Comparison of ENCODE assay signal across 8 cellular contexts in the genomic region with DNA sequence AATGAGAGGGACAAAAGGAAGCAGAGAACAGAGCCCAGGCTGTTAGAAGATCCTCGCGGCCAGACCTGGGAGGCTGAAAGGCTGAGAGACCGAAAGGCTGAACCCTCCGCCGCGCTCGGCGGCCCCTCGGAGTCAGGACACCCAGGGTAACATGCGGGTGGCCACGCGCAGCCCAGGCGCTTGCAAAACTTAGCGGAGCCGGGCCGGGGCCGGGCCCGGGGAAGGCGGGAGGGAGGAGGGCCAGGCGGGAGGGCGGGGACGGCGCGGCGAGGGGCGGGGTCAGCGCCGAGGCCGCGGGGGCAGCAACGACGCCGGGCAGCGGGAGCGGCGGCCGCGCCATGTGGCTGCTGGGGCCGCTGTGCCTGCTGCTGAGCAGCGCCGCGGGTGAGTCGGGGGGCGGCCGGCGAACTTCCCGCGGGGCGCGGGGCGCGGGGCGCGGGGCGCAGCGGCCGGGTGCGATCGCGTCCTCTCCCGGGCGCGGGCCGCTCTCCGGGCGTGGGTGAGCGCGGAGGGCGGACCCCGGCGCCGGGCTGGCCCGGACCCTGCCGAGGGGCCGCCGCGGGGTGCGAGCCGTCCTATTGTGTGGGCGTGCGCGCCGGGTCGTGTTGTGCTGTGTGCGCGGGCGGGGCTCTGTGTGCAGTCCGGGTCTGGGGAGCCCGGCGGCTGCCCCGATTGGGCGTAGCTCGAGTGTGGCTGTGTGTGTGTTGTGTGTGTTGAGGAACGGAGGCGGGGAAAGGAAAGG. TPM values are rescaled to one million over a fixed set of nuclear protein-coding genes. Genes with fewer than 3 reads are reported as not detected.
DNase-seq lines count a peak whose midpoint lies in the region; ATAC-seq lines count a peak whose summit lies in the region.

A gene with protein sequence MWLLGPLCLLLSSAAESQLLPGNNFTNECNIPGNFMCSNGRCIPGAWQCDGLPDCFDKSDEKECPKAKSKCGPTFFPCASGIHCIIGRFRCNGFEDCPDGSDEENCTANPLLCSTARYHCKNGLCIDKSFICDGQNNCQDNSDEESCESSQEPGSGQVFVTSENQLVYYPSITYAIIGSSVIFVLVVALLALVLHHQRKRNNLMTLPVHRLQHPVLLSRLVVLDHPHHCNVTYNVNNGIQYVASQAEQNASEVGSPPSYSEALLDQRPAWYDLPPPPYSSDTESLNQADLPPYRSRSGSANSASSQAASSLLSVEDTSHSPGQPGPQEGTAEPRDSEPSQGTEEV (plus strand): TSS at position 302 of the 742 bp plus-strand sequence. CDS start 37 bp downstream, at position 339.

- H3K27me3 ChIP-seq in esophagus (ENCODE audit: control insufficient read depth in 1 of 2, insufficient read depth in 2 of 2, low read length in 2 of 2) (no peaks in the 10 kb centered on the region), mononuclear cell (ENCODE audit: insufficient read depth, low read length) (peaks cover 19% of the 10 kb centered on the region)

- 1% methylated on average over 60 to 95 of the region's 95 CpGs for WGBS in esophagus, 2 donors

- H3K36me3 ChIP-seq in esophagus (ENCODE audit: control insufficient read depth in 2 of 2, insufficient read depth in 2 of 2, low read length in 1 of 2) = no peaks in the 10 kb centered on the region

- peak; percentile 65 for DNase-seq in A172 (ENCODE audit: low spot score)
- DNase-seq in NCI-H524 (lab: John Stamatoyannopoulos, UW) = peak; percentile 42 to 78
- DNase-seq in activated CD8-positive, alpha-beta memory T cell treated with anti-CD3 and anti-CD28 coated beads, Interleukin-2, amount 50 U/mL, for 24 hours (ENCODE audit: extremely low read depth) = peak; percentile 0
- DNase-seq in stimulated activated CD8-positive, alpha-beta memory T cell treated with anti-CD3 and anti-CD28 coated beads, Interleukin-7, amount 100 ng/mL, for 24 hours (ENCODE audit: low read depth) = peak; percentile 14

- peak within 1 kb of the TSS; percentile 58 to 71 for H3K27ac ChIP-seq in esophagus (ENCODE audit: low read depth in 2 of 2, low read length in 1 of 2)

- H3K9me3 ChIP-seq in esophagus (ENCODE audit: control insufficient read depth in 2 of 2, insufficient read depth in 1 of 2, low read depth in 1 of 2, low read length in 1 of 2) (no peaks in the 10 kb centered on the region), mononuclear cell (ENCODE audit: low read depth, low read length) (no peaks in the 10 kb centered on the region)

- H3K4me1 ChIP-seq in esophagus (ENCODE audit: control insufficient read depth in 2 of 2, insufficient read depth in 2 of 2, low read length in 1 of 2) = peaks cover 0 to 5% of the 10 kb centered on the region in 2 donors
- peaks cover 21% of the 10 kb centered on the region for H3K4me1 ChIP-seq in mononuclear cell (ENCODE audit: insufficient read depth, low read length)

- ATAC-seq in GM18511 (IDR thresholded peaks at IDR 0.05; ENCODE audit: unreplicated experiment) (peak; percentile 86), HG03103 (IDR thresholded peaks at IDR 0.05; ENCODE audit: low read depth, unreplicated experiment) (peak; percentile 68)

- H3K4me3 ChIP-seq in esophagus (ENCODE audit: low read depth in 1 of 2, low read length in 2 of 2) (peak within 1 kb of the TSS; percentile 72 to 76), mononuclear cell (ENCODE audit: low read length) (peak within 1 kb of the TSS; percentile 37)

RNA-seq across cellular contexts. Expression of the gene that starts here (rescaled TPM):
- total RNA-seq in A172 (2014; rRNA removed; shearing (Covaris generic)) = 10.7 and 14.6 TPM in 2 replicates
- polyA plus RNA-seq in esophagus = 1 to 10 TPM; 4.8 to 5.1 TPM
- 3.1 TPM for total RNA-seq in mononuclear cell

Comparison
In these comparisons a context has a peak if more than half of its experiments do, and no peak if none do; other contexts are left out.
1. Peak in every context shown above with its lines: DNase-seq, ATAC-seq, H3K4me3 ChIP-seq and H3K27ac ChIP-seq.
2. DNase-seq: peak in every context shown above with its lines; median percentile 65 in A172; 60 in NCI-H524; 14 in stimulated activated CD8-positive, alpha-beta memory T cell treated with anti-CD3 and anti-CD28 coated beads, Interleukin-7, amount 100 ng/mL, for 24 hours; 0 in activated CD8-positive, alpha-beta memory T cell treated with anti-CD3 and anti-CD28 coated beads, Interleukin-2, amount 50 U/mL, for 24 hours.